In the genomic region with DNA sequence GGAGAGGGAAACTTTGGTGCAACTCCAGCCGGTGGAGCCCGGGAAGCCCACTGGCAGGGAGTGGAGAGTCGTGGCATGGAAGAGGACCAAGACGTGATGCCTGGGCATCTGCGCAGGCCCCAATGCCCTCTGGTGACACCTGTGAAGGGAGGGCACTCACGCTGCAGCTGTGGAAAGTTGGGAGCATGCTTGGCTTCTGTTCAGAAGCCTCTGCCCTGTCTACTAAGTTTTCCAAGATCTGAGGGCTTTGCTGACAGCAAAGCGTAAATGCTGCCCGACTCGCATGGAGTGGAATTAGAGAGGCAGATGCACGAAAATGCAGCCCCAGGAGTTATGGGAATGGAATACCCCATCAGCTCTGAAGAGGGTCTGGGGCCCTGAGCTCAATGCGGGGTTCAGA, we compare ENCODE assay signal across 25 cellular contexts.
A peak's percentile ranks its signal among the peaks of the same experiment; 100 is the strongest.
DNase-seq lines count a peak whose midpoint lies in the region; ATAC-seq, FAIRE-seq and TF ChIP-seq lines count a peak whose summit lies in the region.
"Had no signal": no experiment of that assay in that cellular context is flagged by ENCODE, and none has a peak within 500 bp of the region (broad histone marks: within the 10 kb centered on the region; RNA-seq: fewer than 3 reads in every experiment).

No MANE protein-coding gene starts in this region.

- H3K4me1 ChIP-seq in heart left ventricle, result peaks cover 0 to 6% (median 0%) of the 10 kb centered on the region in 12 donors
- H3K4me1 ChIP-seq: A549, BE2C had no signal

- TF ChIP-seq POLR2A in heart left ventricle (IDR thresholded peaks at IDR 0.05), result no peak
- TF ChIP-seq POLR2A in GM12891 (IDR thresholded peaks at IDR 0.05; ENCODE audit: low read depth, low read length), result no peak

- H3K36me3 ChIP-seq in heart left ventricle, result peaks cover 0 to 2% (median 0%) of the 10 kb centered on the region in 9 donors
- H3K36me3 ChIP-seq: BE2C; BLaER1 treated with 17β-estradiol and CSF1 and Interleukin-3, amounts not matched to agents 10 nM and 100 nM had no signal

- TF ChIP-seq CTCF in heart left ventricle (IDR thresholded peaks at IDR 0.05) (no peak), endothelial cell (IDR thresholded peaks at IDR 0.05; ENCODE audit: unreplicated experiment) (no peak)

- no peak for FAIRE-seq in GM12891 (lab: Jason Lieb, UNC)
- FAIRE-seq: D721Med, GM12878, GM18507 had no signal

- H3K27me3 ChIP-seq in heart left ventricle, result no peaks in the 10 kb centered on the region
- H3K27me3 ChIP-seq: BE2C; BLaER1 treated with 17β-estradiol and CSF1 and Interleukin-3, amounts not matched to agents 10 nM and 100 nM had no signal

- H3K9me3 ChIP-seq in heart left ventricle, result peaks cover 0 to 11% (median 0%) of the 10 kb centered on the region in 12 donors
- H3K9me3 ChIP-seq: A549, BE2C had no signal

- peaks cover 5% of the 10 kb centered on the region for H3K27me3 Mint-ChIP-seq in endothelial cell (ENCODE audit: unreplicated experiment)
- H3K27me3 Mint-ChIP-seq: CD4-positive, alpha-beta T cell had no signal

- no peak overlapping the region for H3K27ac Mint-ChIP-seq in endothelial cell (ENCODE audit: unreplicated experiment)
- H3K27ac Mint-ChIP-seq: CD14-positive monocyte; CD4-positive, alpha-beta T cell; GM23338; H9 had no signal

- DNase-seq in heart left ventricle (peak in 3 of 5 donors; percentile 26 to 62 (median 49)), cardiac septum (ENCODE audit: low spot score) (no peak), endothelial cell (ENCODE audit: low spot score) (no peak), islet precursor cell (peak; percentile 24), GM12891 (ENCODE audit: insufficient read length, low spot score) (no peak)
- no peak for DNase-seq in stimulated activated CD4-positive, alpha-beta T cell treated with anti-CD3 and anti-CD28 coated beads, Interleukin-1b, Interleukin-23, amount 100 ng/mL, for 48 hours
- DNase-seq: 8988T; ACHN; AML-193; BE2C; CD4-positive, alpha-beta T cell; CD8-positive, alpha-beta memory T cell; DMS 273 treated with DMSO at 0.1 percent for 48 hours; DMS79; EL; GDM1; H9 had no signal

- 50 to 68% (median 58%) methylated on average over 11 of the region's 11 CpGs for WGBS in heart left ventricle, 4 donors

- H3K4me1 Mint-ChIP-seq in endothelial cell (ENCODE audit: unreplicated experiment), result peaks cover 3% of the 10 kb centered on the region
- H3K4me1 Mint-ChIP-seq: CD14-positive monocyte; CD8-positive, alpha-beta memory T cell had no signal

- intact Hi-C loops in heart left ventricle (cut with DNase I) (no loop called here), cardiac septum (cut with DNase I) (no loop called here)

- H3K9me3 Mint-ChIP-seq in endothelial cell (ENCODE audit: unreplicated experiment), result no peaks in the 10 kb centered on the region
- H3K9me3 Mint-ChIP-seq: CD4-positive, alpha-beta T cell had no signal

- H3K4me3 Mint-ChIP-seq in endothelial cell (ENCODE audit: unreplicated experiment), result peak overlapping the region; percentile 17
- H3K4me3 Mint-ChIP-seq: CD14-positive monocyte; CD4-positive, alpha-beta T cell; CD8-positive, alpha-beta memory T cell; GM23338; H9 had no signal

- peak in 3 of 4 donors; percentile 56 to 88 (median 57) for ATAC-seq in heart left ventricle
- ATAC-seq: A549, GM12878, GM23338, HCT116 had no signal

- H3K36me3 Mint-ChIP-seq in endothelial cell (ENCODE audit: low read depth, unreplicated experiment), result peaks cover 22% of the 10 kb centered on the region
- H3K36me3 Mint-ChIP-seq: CD14-positive monocyte; CD8-positive, alpha-beta memory T cell had no signal

- no peak overlapping the region for H3K4me3 ChIP-seq in heart left ventricle
- H3K4me3 ChIP-seq: A549; BLaER1 treated with 17β-estradiol and CSF1 and Interleukin-3, amounts not matched to agents 10 nM and 100 nM; GM12878; GM23338 had no signal

- H3K27ac ChIP-seq in heart left ventricle, result peak overlapping the region in 1 of 12 donors; percentile 11
- H3K27ac ChIP-seq: A549; BLaER1 treated with 17β-estradiol and CSF1 and Interleukin-3, amounts not matched to agents 10 nM and 100 nM had no signal

TF ChIP-seq in GM12891, 5 proteins besides CTCF, POLR2A, EP300 and RAD21:
- TF ChIP-seq POLR2AphosphoS5 (IDR thresholded peaks at IDR 0.05; ENCODE audit: low read depth, low read length), result no peak
- TF ChIP-seq PAX5 (IDR thresholded peaks at IDR 0.05; ENCODE audit: insufficient read depth, low read length, severe bottlenecking), result no peak

Comparison
In these comparisons a context has a peak if more than half of its experiments do, and no peak if none do; other contexts are left out.
1. DNase-seq: peak in heart left ventricle (3 of 5) and islet precursor cell (single experiment); none in cardiac septum (single experiment), endothelial cell (single experiment), GM12891 (single experiment) and stimulated activated CD4-positive, alpha-beta T cell treated with anti-CD3 and anti-CD28 coated beads, Interleukin-1b, Interleukin-23, amount 100 ng/mL, for 48 hours (single experiment).